ENCODE assay signal across 1 cellular context in genomic region chr22:40209945-40210485, GRCh38.
TF ChIP-seq lines count a peak whose summit lies in the region.

No MANE protein-coding gene starts in this region.

TF ChIP-seq in SK-N-SH, 30 proteins besides CTCF, POLR2A, EP300 and RAD21 (continued from another document):
- TF ChIP-seq ZBTB33 (IDR thresholded peaks at IDR 0.05; ENCODE audit: borderline replicate concordance, low read depth) (no peak), USF1 (IDR thresholded peaks at IDR 0.05; ENCODE audit: borderline replicate concordance, low read depth) (no peak), TCF12 (IDR thresholded peaks at IDR 0.05) (no peak), RFX5 (IDR thresholded peaks at IDR 0.05; ENCODE audit: low read length) (no peak), FOXM1 (IDR thresholded peaks at IDR 0.05; ENCODE audit: low read depth) (no peak), RCOR1 (IDR thresholded peaks at IDR 0.05; ENCODE audit: low read length) (no peak), NFIC (IDR thresholded peaks at IDR 0.05; ENCODE audit: borderline replicate concordance) (no peak), YY1 (IDR thresholded peaks at IDR 0.05; ENCODE audit: low read depth) (no peak), MAX (IDR thresholded peaks at IDR 0.05; ENCODE audit: low read depth) (no peak), GABPA (IDR thresholded peaks at IDR 0.05; ENCODE audit: low read depth) (no peak), RXRA (IDR thresholded peaks at IDR 0.05; ENCODE audit: borderline replicate concordance, low read depth) (no peak), JUND (IDR thresholded peaks at IDR 0.05) (no peak), SMC3 (IDR thresholded peaks at IDR 0.05; ENCODE audit: low read depth, low read length) (no peak), NRF1 (IDR thresholded peaks at IDR 0.05; ENCODE audit: low read depth, low read length) (no peak), USF2 (IDR thresholded peaks at IDR 0.05; ENCODE audit: borderline replicate concordance, low read depth, low read length) (no peak), TAF1 (IDR thresholded peaks at IDR 0.05; ENCODE audit: borderline replicate concordance, low read depth, low read length) (no peak)
